Comparison of ENCODE assay signal across 10 cellular contexts in the genomic region with DNA sequence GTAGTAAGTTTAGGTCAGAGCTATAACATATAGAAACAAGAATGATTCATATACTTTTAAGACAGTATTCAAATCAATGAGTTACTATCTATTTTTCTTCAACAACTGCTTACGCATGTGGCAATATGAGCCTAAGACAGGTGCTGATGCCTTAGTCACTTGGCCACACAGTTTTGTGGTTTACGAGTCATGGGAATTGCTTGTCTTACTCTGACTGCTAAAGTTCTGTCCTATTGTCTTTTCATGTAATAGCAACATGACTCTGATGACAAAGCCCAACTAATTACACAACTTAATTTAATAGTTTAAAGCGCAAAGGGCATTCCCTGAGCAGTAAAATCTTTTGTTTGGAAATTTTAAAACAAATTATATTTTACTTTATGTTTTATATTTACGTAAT.
DNase-seq lines count a peak whose midpoint lies in the region; ATAC-seq and TF ChIP-seq lines count a peak whose summit lies in the region.
"Had no signal": no experiment of that assay in that cellular context is flagged by ENCODE, and none has a peak within 500 bp of the region (broad histone marks: within the 10 kb centered on the region; RNA-seq: fewer than 3 reads in every experiment).

No MANE protein-coding gene starts in this region.

- H3K27me3 Mint-ChIP-seq in progenitor cell of endocrine pancreas, result no peaks in the 10 kb centered on the region

- TF ChIP-seq EP300 in gastroesophageal sphincter (IDR thresholded peaks at IDR 0.05), result no peak

- H3K4me3 ChIP-seq in GM12865 (ENCODE audit: low read depth, low read length) (no peak overlapping the region), BE2C (ENCODE audit: low read depth, low read length) (no peak overlapping the region), gastroesophageal sphincter (no peak overlapping the region)
- H3K4me3 ChIP-seq: HAP-1, thyroid gland had no signal

- no peaks in the 10 kb centered on the region for H3K27me3 ChIP-seq in BE2C
- H3K27me3 ChIP-seq in gastroesophageal sphincter, result no peaks in the 10 kb centered on the region
- H3K27me3 ChIP-seq: thyroid gland had no signal

- no peak overlapping the region for H3K4me3 Mint-ChIP-seq in progenitor cell of endocrine pancreas (ENCODE audit: low read depth)

- peak overlapping the region in 1 of 4 donors; percentile 64 for H3K27ac ChIP-seq in gastroesophageal sphincter
- H3K27ac ChIP-seq: thyroid gland had no signal

- H3K4me1 ChIP-seq in BE2C (no peaks in the 10 kb centered on the region), gastroesophageal sphincter (peaks cover 0 to 48% (median 0%) of the 10 kb centered on the region in 3 donors)
- H3K4me1 ChIP-seq: thyroid gland had no signal

- H3K36me3 ChIP-seq in BE2C (no peaks in the 10 kb centered on the region), gastroesophageal sphincter (no peaks in the 10 kb centered on the region)
- H3K36me3 ChIP-seq: HAP-1, thyroid gland had no signal

- no peak for TF ChIP-seq CTCF in GM12865 (IDR thresholded peaks at IDR 0.05; ENCODE audit: insufficient read depth, low read depth, low read length, missing control alignments)
- TF ChIP-seq CTCF in progenitor cell of endocrine pancreas (IDR thresholded peaks at IDR 0.05; ENCODE audit: unreplicated experiment), result no peak
- TF ChIP-seq CTCF in BE2C (IDR thresholded peaks at IDR 0.05; ENCODE audit: low read depth, low read length), result no peak
- no peak for TF ChIP-seq CTCF in gastroesophageal sphincter (IDR thresholded peaks at IDR 0.05)

- H3K9me3 ChIP-seq in BE2C (no peaks in the 10 kb centered on the region), gastroesophageal sphincter (no peaks in the 10 kb centered on the region)
- H3K9me3 ChIP-seq: HAP-1, thyroid gland had no signal

- DNase-seq in GM12865 (ENCODE audit: low read depth) (peak; percentile 28), kidney glomerular epithelial cell (lab: John Stamatoyannopoulos, UW) (peak; percentile 89), progenitor cell of endocrine pancreas (ENCODE audit: low spot score, unreplicated experiment) (no peak), BE2C (no peak)
- DNase-seq: thyroid gland had no signal

- TF ChIP-seq POLR2A in gastroesophageal sphincter (IDR thresholded peaks at IDR 0.05), result no peak

- H3K27ac Mint-ChIP-seq in progenitor cell of endocrine pancreas, result no peak overlapping the region

- WGBS in gastroesophageal sphincter (ENCODE audit: low coverage in 1 of 2), 2 donors, result 53 to 77% methylated on average over 4 of the region's 4 CpGs

- no peaks in the 10 kb centered on the region for H3K36me3 Mint-ChIP-seq in progenitor cell of endocrine pancreas (ENCODE audit: insufficient read depth)

- H3K9me3 Mint-ChIP-seq in progenitor cell of endocrine pancreas (ENCODE audit: low read depth), result no peaks in the 10 kb centered on the region

- peaks cover 13% of the 10 kb centered on the region for H3K4me1 Mint-ChIP-seq in progenitor cell of endocrine pancreas (ENCODE audit: low read depth)

- ATAC-seq in HG02759 (IDR thresholded peaks at IDR 0.05; ENCODE audit: unreplicated experiment), result peak; percentile 71
- peak; percentile 80 for ATAC-seq in SK-N-SH treated with all-trans-retinoic acid at 6 μM for 48 hours
- ATAC-seq in gastroesophageal sphincter, result no peak
- ATAC-seq in HG02588 (IDR thresholded peaks at IDR 0.05; ENCODE audit: unreplicated experiment), result no peak

TF ChIP-seq in SK-N-SH treated with all-trans-retinoic acid at 6 μM for 48 hours, 23 proteins besides CTCF, POLR2A, EP300 and RAD21:
- 0 out of 2 replicates have a peak, but pooled peaks have one; percentile 40 for TF ChIP-seq ZC3H10 (CRISPR knock-in tag; IDR thresholded peaks at IDR 0.05)
- TF ChIP-seq, protein P1, sequence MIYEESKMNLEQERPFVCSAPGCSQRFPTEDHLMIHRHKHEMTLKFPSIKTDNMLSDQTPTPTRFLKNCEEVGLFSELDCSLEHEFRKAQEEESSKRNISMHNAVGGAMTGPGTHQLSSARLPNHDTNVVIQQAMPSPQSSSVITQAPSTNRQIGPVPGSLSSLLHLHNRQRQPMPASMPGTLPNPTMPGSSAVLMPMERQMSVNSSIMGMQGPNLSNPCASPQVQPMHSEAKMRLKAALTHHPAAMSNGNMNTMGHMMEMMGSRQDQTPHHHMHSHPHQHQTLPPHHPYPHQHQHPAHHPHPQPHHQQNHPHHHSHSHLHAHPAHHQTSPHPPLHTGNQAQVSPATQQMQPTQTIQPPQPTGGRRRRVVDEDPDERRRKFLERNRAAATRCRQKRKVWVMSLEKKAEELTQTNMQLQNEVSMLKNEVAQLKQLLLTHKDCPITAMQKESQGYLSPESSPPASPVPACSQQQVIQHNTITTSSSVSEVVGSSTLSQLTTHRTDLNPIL (CRISPR knock-in tag; IDR thresholded peaks at IDR 0.05; ENCODE audit: low read depth), result no peak
- TF ChIP-seq, protein P2, sequence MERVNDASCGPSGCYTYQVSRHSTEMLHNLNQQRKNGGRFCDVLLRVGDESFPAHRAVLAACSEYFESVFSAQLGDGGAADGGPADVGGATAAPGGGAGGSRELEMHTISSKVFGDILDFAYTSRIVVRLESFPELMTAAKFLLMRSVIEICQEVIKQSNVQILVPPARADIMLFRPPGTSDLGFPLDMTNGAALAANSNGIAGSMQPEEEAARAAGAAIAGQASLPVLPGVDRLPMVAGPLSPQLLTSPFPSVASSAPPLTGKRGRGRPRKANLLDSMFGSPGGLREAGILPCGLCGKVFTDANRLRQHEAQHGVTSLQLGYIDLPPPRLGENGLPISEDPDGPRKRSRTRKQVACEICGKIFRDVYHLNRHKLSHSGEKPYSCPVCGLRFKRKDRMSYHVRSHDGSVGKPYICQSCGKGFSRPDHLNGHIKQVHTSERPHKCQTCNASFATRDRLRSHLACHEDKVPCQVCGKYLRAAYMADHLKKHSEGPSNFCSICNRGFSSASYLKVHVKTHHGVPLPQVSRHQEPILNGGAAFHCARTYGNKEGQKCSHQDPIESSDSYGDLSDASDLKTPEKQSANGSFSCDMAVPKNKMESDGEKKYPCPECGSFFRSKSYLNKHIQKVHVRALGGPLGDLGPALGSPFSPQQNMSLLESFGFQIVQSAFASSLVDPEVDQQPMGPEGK (CRISPR knock-in tag; IDR thresholded peaks at IDR 0.05; ENCODE audit: borderline replicate concordance), result 0 out of 2 replicates have a peak, but pooled peaks have one; percentile 37
- peak; percentile 56 for TF ChIP-seq ISL1 (CRISPR knock-in tag; IDR thresholded peaks at IDR 0.05)
- 0 out of 2 replicates have a peak, but pooled peaks have one; percentile 21 for TF ChIP-seq TOX (CRISPR knock-in tag; IDR thresholded peaks at IDR 0.05; ENCODE audit: borderline replicate concordance)
TF ChIP-seq in SK-N-SH treated with all-trans-retinoic acid at 6 μM for 48 hours: peak in this region for 4.

Comparison
In these comparisons a context has a peak if more than half of its experiments do, and no peak if none do; other contexts are left out.
1. DNase-seq: peak in GM12865 (single experiment) and kidney glomerular epithelial cell (single experiment); none in progenitor cell of endocrine pancreas (single experiment) and BE2C (single experiment).
2. ATAC-seq: peak in HG02759 (single experiment) and SK-N-SH treated with all-trans-retinoic acid at 6 μM for 48 hours (single experiment); none in gastroesophageal sphincter (single experiment) and HG02588 (single experiment).